In the genomic region with DNA sequence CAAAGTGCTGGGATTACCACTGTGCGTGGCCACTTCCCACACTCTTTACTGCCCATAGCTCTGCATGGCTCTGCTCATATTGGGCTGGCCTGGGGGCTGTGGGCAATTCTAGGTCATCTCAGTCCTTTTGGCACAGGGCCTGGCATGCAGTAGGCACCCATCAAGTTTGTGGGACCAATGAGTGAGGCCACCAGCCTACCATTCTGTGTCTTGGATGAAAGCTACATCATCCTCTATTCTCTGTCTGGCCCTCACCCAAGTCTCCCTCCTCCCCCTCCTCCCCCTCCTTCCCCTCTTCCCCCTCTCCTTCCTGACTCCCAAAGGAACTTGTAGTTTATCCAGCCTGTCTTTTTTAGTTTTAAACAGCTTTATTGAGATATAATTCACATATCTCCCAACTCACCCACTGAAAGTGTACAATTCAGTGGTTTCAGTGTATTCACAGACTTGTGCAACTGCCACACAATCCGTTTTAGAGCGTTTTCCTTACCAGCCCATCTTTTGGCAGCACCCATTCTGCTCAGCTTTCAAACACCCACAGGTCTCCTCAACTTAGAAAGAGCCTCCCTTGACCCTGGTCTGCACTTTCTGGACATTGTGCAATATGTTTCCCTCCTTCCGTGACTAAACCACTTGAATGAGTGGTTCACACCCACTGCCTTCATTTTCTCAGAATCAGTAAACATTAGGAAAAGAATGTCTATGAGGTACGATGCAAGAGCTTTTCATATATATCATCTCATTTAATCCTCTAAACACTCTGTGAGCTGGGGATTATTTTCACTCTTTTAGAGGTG, we compare ENCODE assay signal across 9 cellular contexts. TPM values are rescaled to one million over a fixed set of nuclear protein-coding genes. Genes with fewer than 3 reads are reported as not detected.
DNase-seq lines count a peak whose midpoint lies in the region; ATAC-seq and TF ChIP-seq lines count a peak whose summit lies in the region.
"Had no signal": no experiment of that assay in that cellular context is flagged by ENCODE, and none has a peak within 500 bp of the region (broad histone marks: within the 10 kb centered on the region; RNA-seq: fewer than 3 reads in every experiment).

No MANE protein-coding gene starts in this region.

- H3K27me3 Mint-ChIP-seq in naive thymus-derived CD8-positive, alpha-beta T cell: peaks cover 15 to 47% (median 21%) of the 10 kb centered on the region in 5 donors

- H3K27ac ChIP-seq in RWPE1: peak overlapping the region; percentile 77

- POLR2A ChIA-PET in RWPE1 (lab: Yijun Ruan, JAX; ENCODE audit: low non-redundant PET): interaction anchor here (0.6 to 0.7 kb wide), 2 partner anchors 21 to 61 kb away, joined by 3 read pairs; no protein-coding TSS in a partner anchor
- POLR2A ChIA-PET in naive thymus-derived CD8-positive, alpha-beta T cell (lab: Charles Lee): no interaction called here

- no peaks in the 10 kb centered on the region for H3K36me3 Mint-ChIP-seq in naive thymus-derived CD8-positive, alpha-beta T cell

- DNase-seq in ELR (ENCODE audit: low read depth) (peak; percentile 59), RWPE1 (ENCODE audit: low spot score) (peak; percentile 56), fibroblast of the conjunctiva (ENCODE audit: low read depth) (peak; percentile 75), skeletal muscle cell (ENCODE audit: low read depth) (peak; percentile 91), A172 (ENCODE audit: low spot score) (no peak)
- no peak for DNase-seq in naive thymus-derived CD8-positive, alpha-beta T cell
- DNase-seq: NCI-H2227 treated with DMSO at 0.1 percent for 48 hours had no signal

- H3K4me3 ChIP-seq in skeletal muscle cell (ENCODE audit: low read depth, low read length): no peak overlapping the region

- ATAC-seq in GM18868 (IDR thresholded peaks at IDR 0.05; ENCODE audit: unreplicated experiment) (no peak), HG03354 (IDR thresholded peaks at IDR 0.05; ENCODE audit: poor library complexity, severe bottlenecking, unreplicated experiment) (no peak)
- ATAC-seq in naive thymus-derived CD8-positive, alpha-beta T cell: no peak

- H3K4me3 Mint-ChIP-seq in naive thymus-derived CD8-positive, alpha-beta T cell: no peak overlapping the region

- no peaks in the 10 kb centered on the region for H3K9me3 Mint-ChIP-seq in naive thymus-derived CD8-positive, alpha-beta T cell

- CTCF ChIA-PET in RWPE1 (lab: Yijun Ruan, JAX): interaction anchor here (0.7 kb wide), 1 partner anchor 24 kb away, joined by 3 read pairs; no protein-coding TSS in a partner anchor

- TF ChIP-seq CTCF in RWPE1 (conservative IDR thresholded peaks at IDR 0.05; ENCODE audit: low read depth): no peak

- peaks cover 0 to 20% (median 4%) of the 10 kb centered on the region in 4 donors for H3K4me1 Mint-ChIP-seq in naive thymus-derived CD8-positive, alpha-beta T cell

- H3K27ac Mint-ChIP-seq in naive thymus-derived CD8-positive, alpha-beta T cell: no peak overlapping the region

RNA-seq across cellular contexts. Expression of a gene that starts 21.5 kb away (rescaled TPM):
- total RNA-seq in naive thymus-derived CD8-positive, alpha-beta T cell: 10 to 100 TPM; 28.9 to 30.6 TPM
- 10 to 100 TPM; 53.1 to 63.1 (median 53.7) TPM for polyA plus RNA-seq in naive thymus-derived CD8-positive, alpha-beta T cell
- total RNA-seq in A172 (2014; rRNA removed; shearing (Covaris generic)): 84.5 and 93.4 TPM in 2 replicates

Comparison
In these comparisons a context has a peak if more than half of its experiments do, and no peak if none do; other contexts are left out.
1. DNase-seq: peak in ELR (single experiment), RWPE1 (single experiment), fibroblast of the conjunctiva (single experiment) and skeletal muscle cell (single experiment); none in naive thymus-derived CD8-positive, alpha-beta T cell (0 of 10) and A172 (single experiment).